ENCODE assay signal across 24 cellular contexts in the genomic region with DNA sequence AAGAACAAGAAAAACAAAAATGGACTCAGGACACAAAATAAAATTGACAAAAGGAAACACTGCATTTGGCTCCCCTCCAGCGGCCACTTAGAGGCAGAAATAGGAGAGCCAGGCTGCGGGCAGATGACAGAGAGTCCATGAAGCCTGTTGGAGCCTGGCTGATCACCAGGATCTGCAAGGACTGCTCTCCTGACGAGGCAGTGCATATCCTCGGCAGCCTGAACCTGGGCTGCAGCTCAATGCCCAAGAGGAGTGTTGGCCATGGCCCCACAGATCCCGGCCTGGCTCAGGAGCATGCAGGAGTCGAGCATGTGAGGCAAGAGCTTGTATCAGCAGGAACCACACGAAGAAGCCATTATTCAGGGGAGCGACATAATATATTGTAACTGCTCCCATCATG.
DNase-seq lines count a peak whose midpoint lies in the region; ATAC-seq and TF ChIP-seq lines count a peak whose summit lies in the region.
"Had no signal": no experiment of that assay in that cellular context is flagged by ENCODE, and none has a peak within 500 bp of the region (broad histone marks: within the 10 kb centered on the region; RNA-seq: fewer than 3 reads in every experiment).

No MANE protein-coding gene starts in this region.

- BruUV-seq in MCF 10A (replicated peaks; lab: Mats Ljungman, UMichigan), result no TSS peak
- no TSS peak for BruUV-seq in mammary epithelial cell (replicated peaks; lab: Mats Ljungman, UMichigan)

- H3K36me3 Mint-ChIP-seq in MCF 10A (ENCODE audit: insufficient read depth, unreplicated experiment) (peaks cover 42% of the 10 kb centered on the region), chondrocyte (ENCODE audit: low read depth) (peaks cover 6% of the 10 kb centered on the region)
- H3K36me3 Mint-ChIP-seq: activated CD8-positive, alpha-beta memory T cell treated with anti-CD3 and anti-CD28 coated beads, Interleukin-2, amount 10 ng/mL, durations not matched to agents 7 days and 5 days; activated naive CD4-positive, alpha-beta T cell treated with anti-CD3 and anti-CD28 coated beads, Interleukin-2, amount 50 U/mL, for 24 hours; T-cell had no signal

- DNase-seq in MCF 10A (ENCODE audit: unreplicated experiment) (no peak), mammary epithelial cell (no peak), NCI-H2196 (lab: John Stamatoyannopoulos, UW; ENCODE audit: unreplicated experiment) (peak; percentile 46), heart left ventricle (peak in 4 of 5 donors; percentile 20 to 73 (median 52)), amniotic stem cell (lab: John Stamatoyannopoulos, UW) (no peak), chondrocyte (ENCODE audit: low spot score) (no peak), NCI-H187 treated with DMSO at 0.1 percent for 48 hours (lab: John Stamatoyannopoulos, UW) (no peak)
- DNase-seq in stimulated activated CD4-positive, alpha-beta T cell treated with anti-CD3 and anti-CD28 coated beads, Interleukin-4, amount 100 ng/mL, for 1 hour, result no peak
- DNase-seq: activated CD4-positive, alpha-beta T cell treated with anti-CD3 and anti-CD28 coated beads for 4 hours; activated CD8-positive, alpha-beta memory T cell treated with anti-CD3 and anti-CD28 coated beads, Interleukin-2, amount 10 ng/mL, durations not matched to agents 7 days and 5 days; central memory CD4-positive, alpha-beta T cell; erythroblast; foreskin fibroblast; hippocampal formation; lower lobe of right lung; MG63; NCI-H187; OCI-M1; stimulated activated CD4-positive, alpha-beta T cell treated with anti-CD3 and anti-CD28 coated beads, Interleukin-2, amount 100 ng/mL, for 48 hours; T-cell; tibial artery had no signal

- WGBS in mammary epithelial cell (ENCODE audit: low coverage, missing lambda C conversion rate), result 46% methylated on average over 8 of the region's 8 CpGs
- 55 to 72% (median 64%) methylated on average over 8 of the region's 8 CpGs for WGBS in heart left ventricle, 4 donors

- intact Hi-C loops in MCF 10A (cut with micrococcal nuclease), result no loop called here
- intact Hi-C loops in mammary epithelial cell (cut with micrococcal nuclease), result no loop called here
- intact Hi-C loops in heart left ventricle (cut with DNase I), result no loop called here

- no peak for TF ChIP-seq POLR2A in heart left ventricle (IDR thresholded peaks at IDR 0.05)

- H3K9me3 ChIP-seq in mammary epithelial cell (replicated peaks; ENCODE audit: insufficient read depth, low read length), result no peaks in the 10 kb centered on the region
- no peaks in the 10 kb centered on the region for H3K9me3 ChIP-seq in heart left ventricle
- H3K9me3 ChIP-seq: lower lobe of right lung, MG63, neutrophil, tibial artery had no signal

- peak; percentile 45 to 82 (median 70) for ATAC-seq in heart left ventricle
- ATAC-seq: activated CD8-positive, alpha-beta memory T cell treated with anti-CD3 and anti-CD28 coated beads, Interleukin-2, amount 10 ng/mL, durations not matched to agents 7 days and 5 days; T-cell had no signal

- no peaks in the 10 kb centered on the region for H4K20me1 ChIP-seq in mammary epithelial cell (ENCODE audit: insufficient read depth, low read length)

- H3K27me3 ChIP-seq in mammary epithelial cell (ENCODE audit: insufficient read depth, low read length) (no peaks in the 10 kb centered on the region), heart left ventricle (no peaks in the 10 kb centered on the region)
- H3K27me3 ChIP-seq: MG63, neutrophil, tibial artery had no signal

- H3K27ac Mint-ChIP-seq in MCF 10A (ENCODE audit: low read depth, unreplicated experiment) (peak overlapping the region; percentile 9), chondrocyte (ENCODE audit: unreplicated experiment) (no peak overlapping the region)
- H3K27ac Mint-ChIP-seq: activated CD8-positive, alpha-beta memory T cell treated with anti-CD3 and anti-CD28 coated beads, Interleukin-2, amount 10 ng/mL, durations not matched to agents 7 days and 5 days; activated naive CD4-positive, alpha-beta T cell treated with anti-CD3 and anti-CD28 coated beads, Interleukin-2, amount 50 U/mL, for 24 hours; stimulated activated naive CD8-positive, alpha-beta T cell treated with anti-CD3 and anti-CD28 coated beads, Interleukin-15, Interleukin-2, amounts not matched to agents 100 ng/mL and 50 ng/mL, for 24 hours; T-cell had no signal

- no peak overlapping the region for H3K27ac ChIP-seq in mammary epithelial cell (ENCODE audit: insufficient read depth, low read depth, low read length)
- H3K27ac ChIP-seq in heart left ventricle, result peak overlapping the region in 1 of 12 donors; percentile 15
- H3K27ac ChIP-seq: lower lobe of right lung, neutrophil, tibial artery had no signal

- TF ChIP-seq CTCF in MCF 10A (IDR thresholded peaks at IDR 0.05; ENCODE audit: unreplicated experiment) (no peak), mammary epithelial cell (conservative IDR thresholded peaks at IDR 0.05 in 1 of 2, IDR thresholded peaks at IDR 0.05 in 1 of 2; ENCODE audit: extremely low read depth in 1 of 2, insufficient read depth in 1 of 2, low read depth in 1 of 2, low read length in 2 of 2) (no peak), heart left ventricle (IDR thresholded peaks at IDR 0.05) (no peak), chondrocyte (IDR thresholded peaks at IDR 0.05) (no peak)

- H3K9me3 Mint-ChIP-seq in MCF 10A (ENCODE audit: unreplicated experiment), result no peaks in the 10 kb centered on the region
- H3K9me3 Mint-ChIP-seq in chondrocyte (ENCODE audit: low read depth), result peaks cover 6% of the 10 kb centered on the region
- H3K9me3 Mint-ChIP-seq: activated naive CD4-positive, alpha-beta T cell treated with anti-CD3 and anti-CD28 coated beads, Interleukin-2, amount 50 U/mL, for 24 hours; stimulated activated naive CD8-positive, alpha-beta T cell treated with anti-CD3 and anti-CD28 coated beads, Interleukin-15, Interleukin-2, amounts not matched to agents 100 ng/mL and 50 ng/mL, for 24 hours; T-cell had no signal

- H3K4me1 Mint-ChIP-seq in MCF 10A (ENCODE audit: insufficient read depth, unreplicated experiment) (peaks cover 10% of the 10 kb centered on the region), chondrocyte (ENCODE audit: low read depth) (peaks cover 30% of the 10 kb centered on the region)
- H3K4me1 Mint-ChIP-seq: activated CD8-positive, alpha-beta memory T cell treated with anti-CD3 and anti-CD28 coated beads, Interleukin-2, amount 10 ng/mL, durations not matched to agents 7 days and 5 days; activated naive CD4-positive, alpha-beta T cell treated with anti-CD3 and anti-CD28 coated beads, Interleukin-2, amount 50 U/mL, for 24 hours; T-cell had no signal

- H3K79me2 ChIP-seq in mammary epithelial cell (ENCODE audit: insufficient read depth, low read length), result peaks cover 16% of the 10 kb centered on the region

- dilution Hi-C loops in mammary epithelial cell (cut with HindIII; ENCODE audit: low sequenced_read_pairs), result no loop called here

- H2AFZ ChIP-seq in mammary epithelial cell (ENCODE audit: low read depth, low read length), result no peak overlapping the region

- no peak overlapping the region for H3K4me3 ChIP-seq in mammary epithelial cell (replicated peaks in 1 of 3; ENCODE audit: insufficient read depth in 1 of 3, low read depth in 2 of 3, low read length in 3 of 3)
- no peak overlapping the region for H3K4me3 ChIP-seq in heart left ventricle
- H3K4me3 ChIP-seq: lower lobe of right lung, MG63, tibial artery had no signal

- POLR2A ChIA-PET in MCF 10A (lab: Yijun Ruan, JAX), result interaction anchor here (1.1 kb wide), 1 partner anchor 8 kb away, joined by 3 read pairs; no protein-coding TSS in a partner anchor

- H3K9ac ChIP-seq in mammary epithelial cell (ENCODE audit: insufficient read depth, low read length), result no peak overlapping the region

- H3K4me2 ChIP-seq in mammary epithelial cell (ENCODE audit: insufficient read depth, low read depth, low read length), result no peak overlapping the region

- CTCF ChIA-PET in MCF 10A (lab: Yijun Ruan, JAX), result no interaction called here
- CTCF ChIA-PET in mammary epithelial cell (lab: Charles Lee; ENCODE audit: low non-redundant PET), result no interaction called here

- no peaks in the 10 kb centered on the region for H3K27me3 Mint-ChIP-seq in MCF 10A (ENCODE audit: insufficient read depth, unreplicated experiment)
- no peaks in the 10 kb centered on the region for H3K27me3 Mint-ChIP-seq in chondrocyte (ENCODE audit: low read depth)

- H3K4me3 Mint-ChIP-seq in MCF 10A (ENCODE audit: unreplicated experiment), result no peak overlapping the region
- H3K4me3 Mint-ChIP-seq in chondrocyte (ENCODE audit: unreplicated experiment), result no peak overlapping the region
- H3K4me3 Mint-ChIP-seq: activated CD8-positive, alpha-beta memory T cell treated with anti-CD3 and anti-CD28 coated beads, Interleukin-2, amount 10 ng/mL, durations not matched to agents 7 days and 5 days; activated naive CD4-positive, alpha-beta T cell treated with anti-CD3 and anti-CD28 coated beads, Interleukin-2, amount 50 U/mL, for 24 hours; stimulated activated naive CD8-positive, alpha-beta T cell treated with anti-CD3 and anti-CD28 coated beads, Interleukin-15, Interleukin-2, amounts not matched to agents 100 ng/mL and 50 ng/mL, for 24 hours; T-cell had no signal

- H3K4me1 ChIP-seq in mammary epithelial cell (ENCODE audit: insufficient read depth, low read length) (peaks cover 4% of the 10 kb centered on the region), heart left ventricle (peaks cover 0 to 15% (median 6%) of the 10 kb centered on the region in 12 donors)

- H3K36me3 ChIP-seq in mammary epithelial cell (ENCODE audit: insufficient read depth, low read length), result peaks cover 6% of the 10 kb centered on the region
- H3K36me3 ChIP-seq in heart left ventricle, result no peaks in the 10 kb centered on the region
- H3K36me3 ChIP-seq: lower lobe of right lung, MG63, neutrophil, tibial artery had no signal

- in situ Hi-C loops in mammary epithelial cell (cut with MboI; ENCODE audit: low sequenced_read_pairs in 2 of 2), result no loop called here

Comparison
In these comparisons a context has a peak if more than half of its experiments do, and no peak if none do; other contexts are left out.
1. DNase-seq: peak in NCI-H2196 (single experiment) and heart left ventricle (4 of 5); none in MCF 10A (single experiment), mammary epithelial cell (single experiment), amniotic stem cell (single experiment), chondrocyte (single experiment), NCI-H187 treated with DMSO at 0.1 percent for 48 hours (single experiment) and stimulated activated CD4-positive, alpha-beta T cell treated with anti-CD3 and anti-CD28 coated beads, Interleukin-4, amount 100 ng/mL, for 1 hour (single experiment).